Comparison of ENCODE assay signal across 1 cellular context in genomic region chr19:4911786-4912672, GRCh38.
TF ChIP-seq lines count a peak whose summit lies in the region.

No MANE protein-coding gene starts in this region.

TF ChIP-seq in K562, 482 proteins besides CTCF, POLR2A, EP300 and RAD21 (continued from another document):
- TF ChIP-seq USF2 (CRISPR knock-in tag; IDR thresholded peaks at IDR 0.05) (no peak), GABPB2 (CRISPR knock-in tag; conservative IDR thresholded peaks at IDR 0.05) (no peak), TFAM (CRISPR knock-in tag; conservative IDR thresholded peaks at IDR 0.05) (no peak), KAT7 (CRISPR knock-in tag; IDR thresholded peaks at IDR 0.05; ENCODE audit: borderline replicate concordance) (no peak), CREB5 (CRISPR knock-in tag; IDR thresholded peaks at IDR 0.05) (no peak), NR3C1 (CRISPR knock-in tag; IDR thresholded peaks at IDR 0.05) (no peak), NKRF (IDR thresholded peaks at IDR 0.05; ENCODE audit: borderline replicate concordance) (no peak), FOXK2 (conservative IDR thresholded peaks at IDR 0.05 in 1 of 2, IDR thresholded peaks at IDR 0.05 in 1 of 2; ENCODE audit: low read depth in 2 of 2) (peak; percentile 79 to 83), RBM15 (IDR thresholded peaks at IDR 0.05; ENCODE audit: insufficient read depth, low read length) (no peak), ARID2 (IDR thresholded peaks at IDR 0.05) (0 out of 2 replicates have a peak, but pooled peaks have one; percentile 38), ATF1 (CRISPR knock-in tag; IDR thresholded peaks at IDR 0.05) (no peak), ATF1 (tag; IDR thresholded peaks at IDR 0.05) (peak; percentile 13; the same call in 1 of the 2 replicates), ZBTB8A (IDR thresholded peaks at IDR 0.05; ENCODE audit: partially characterized antibody) (no peak), DACH1 (IDR thresholded peaks at IDR 0.05; ENCODE audit: partially characterized antibody) (no peak), KHSRP (IDR thresholded peaks at IDR 0.05) (no peak), DDX20 (tag; IDR thresholded peaks at IDR 0.05; ENCODE audit: low read depth) (no peak), ZBTB33 (CRISPR knock-in tag; IDR thresholded peaks at IDR 0.05) (peak; percentile 98), ZNF354B (CRISPR knock-in tag; IDR thresholded peaks at IDR 0.05) (no peak), SUPT5H (IDR thresholded peaks at IDR 0.05) (no peak)
